ENCODE assay signal across 1 cellular context in the genomic region with DNA sequence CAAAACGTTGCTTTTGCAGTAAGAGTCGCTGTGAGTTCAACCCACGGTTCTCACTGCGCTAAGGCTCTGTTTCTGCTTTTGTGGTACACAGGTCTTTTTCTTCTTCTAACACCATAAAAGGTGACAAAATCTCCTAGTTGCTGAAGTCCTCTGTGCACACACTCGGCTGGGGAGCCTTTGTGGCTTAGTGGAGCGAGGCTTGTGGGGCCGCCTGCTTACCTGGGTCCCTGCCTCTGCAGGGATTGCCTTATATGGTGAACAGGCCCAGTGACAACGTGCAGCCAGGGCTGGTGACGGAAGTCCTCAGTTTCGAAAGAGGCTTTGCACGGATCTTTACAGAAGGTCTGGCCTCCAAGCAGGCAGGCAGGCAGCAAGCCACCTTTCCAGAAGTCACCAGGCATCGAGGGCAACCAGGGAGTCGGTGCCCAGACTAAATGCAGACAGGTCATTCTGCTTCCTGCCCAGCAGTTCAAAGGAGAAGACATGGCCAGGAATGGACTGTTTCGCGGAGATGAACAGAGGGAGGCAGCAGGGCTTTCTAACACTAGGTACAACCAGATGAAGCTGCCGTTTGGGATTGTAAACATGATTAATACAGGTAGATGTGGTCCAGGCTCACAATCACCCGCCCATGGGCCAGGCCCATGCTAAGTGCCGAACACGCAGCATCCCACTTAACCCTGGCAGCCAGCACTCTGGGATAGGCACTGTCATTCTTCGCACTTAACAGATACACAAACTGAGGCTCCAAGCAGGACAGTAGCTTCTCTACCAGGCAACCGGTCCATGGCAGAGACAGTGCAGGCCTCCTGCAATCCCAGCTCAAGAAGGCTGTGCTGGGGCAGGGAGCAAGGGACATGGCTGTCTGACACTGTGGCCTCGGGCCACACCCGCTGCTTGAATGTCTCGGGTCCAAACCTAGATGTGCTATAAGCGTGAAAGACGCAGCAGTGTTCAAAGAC.
TF ChIP-seq lines count a peak whose summit lies in the region.

No MANE protein-coding gene starts in this region.

TF ChIP-seq in HepG2, 621 proteins besides CTCF, POLR2A, EP300 and RAD21 (continued from another document and continues in another):
- TF ChIP-seq GTF3A (CRISPR knock-in tag; conservative IDR thresholded peaks at IDR 0.05), result no peak
- peak; percentile 53 for TF ChIP-seq CEBPG (CRISPR knock-in tag; IDR thresholded peaks at IDR 0.05)
- TF ChIP-seq TMF1 (CRISPR knock-in tag; IDR thresholded peaks at IDR 0.05; ENCODE audit: low read depth), result 0 out of 2 replicates have a peak, but pooled peaks have one; percentile 53
- TF ChIP-seq ZNF747 (CRISPR knock-in tag; IDR thresholded peaks at IDR 0.05; ENCODE audit: borderline replicate concordance), result peak; percentile 59; the same call in 1 of the 2 replicates
- peak; percentile 59 for TF ChIP-seq SAP130 (CRISPR knock-in tag; IDR thresholded peaks at IDR 0.05; ENCODE audit: low read depth)
- TF ChIP-seq, protein P1, sequence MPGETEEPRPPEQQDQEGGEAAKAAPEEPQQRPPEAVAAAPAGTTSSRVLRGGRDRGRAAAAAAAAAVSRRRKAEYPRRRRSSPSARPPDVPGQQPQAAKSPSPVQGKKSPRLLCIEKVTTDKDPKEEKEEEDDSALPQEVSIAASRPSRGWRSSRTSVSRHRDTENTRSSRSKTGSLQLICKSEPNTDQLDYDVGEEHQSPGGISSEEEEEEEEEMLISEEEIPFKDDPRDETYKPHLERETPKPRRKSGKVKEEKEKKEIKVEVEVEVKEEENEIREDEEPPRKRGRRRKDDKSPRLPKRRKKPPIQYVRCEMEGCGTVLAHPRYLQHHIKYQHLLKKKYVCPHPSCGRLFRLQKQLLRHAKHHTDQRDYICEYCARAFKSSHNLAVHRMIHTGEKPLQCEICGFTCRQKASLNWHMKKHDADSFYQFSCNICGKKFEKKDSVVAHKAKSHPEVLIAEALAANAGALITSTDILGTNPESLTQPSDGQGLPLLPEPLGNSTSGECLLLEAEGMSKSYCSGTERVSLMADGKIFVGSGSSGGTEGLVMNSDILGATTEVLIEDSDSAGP (CRISPR knock-in tag; IDR thresholded peaks at IDR 0.05; ENCODE audit: borderline replicate concordance), result peak; percentile 25; the same call in 1 of the 2 replicates
- TF ChIP-seq, protein P2, sequence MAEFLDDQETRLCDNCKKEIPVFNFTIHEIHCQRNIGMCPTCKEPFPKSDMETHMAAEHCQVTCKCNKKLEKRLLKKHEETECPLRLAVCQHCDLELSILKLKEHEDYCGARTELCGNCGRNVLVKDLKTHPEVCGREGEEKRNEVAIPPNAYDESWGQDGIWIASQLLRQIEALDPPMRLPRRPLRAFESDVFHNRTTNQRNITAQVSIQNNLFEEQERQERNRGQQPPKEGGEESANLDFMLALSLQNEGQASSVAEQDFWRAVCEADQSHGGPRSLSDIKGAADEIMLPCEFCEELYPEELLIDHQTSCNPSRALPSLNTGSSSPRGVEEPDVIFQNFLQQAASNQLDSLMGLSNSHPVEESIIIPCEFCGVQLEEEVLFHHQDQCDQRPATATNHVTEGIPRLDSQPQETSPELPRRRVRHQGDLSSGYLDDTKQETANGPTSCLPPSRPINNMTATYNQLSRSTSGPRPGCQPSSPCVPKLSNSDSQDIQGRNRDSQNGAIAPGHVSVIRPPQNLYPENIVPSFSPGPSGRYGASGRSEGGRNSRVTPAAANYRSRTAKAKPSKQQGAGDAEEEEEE (CRISPR knock-in tag; IDR thresholded peaks at IDR 0.05; ENCODE audit: borderline replicate concordance), result no peak
- 0 out of 2 replicates have a peak, but pooled peaks have one; percentile 39 for TF ChIP-seq ZNF331 (CRISPR knock-in tag; IDR thresholded peaks at IDR 0.05)
- no peak for TF ChIP-seq ZBTB21 (CRISPR knock-in tag; IDR thresholded peaks at IDR 0.05)
- TF ChIP-seq FOSL2 (CRISPR knock-in tag; IDR thresholded peaks at IDR 0.05), result 0 out of 2 replicates have a peak, but pooled peaks have one; percentile 6
- TF ChIP-seq, protein P3, sequence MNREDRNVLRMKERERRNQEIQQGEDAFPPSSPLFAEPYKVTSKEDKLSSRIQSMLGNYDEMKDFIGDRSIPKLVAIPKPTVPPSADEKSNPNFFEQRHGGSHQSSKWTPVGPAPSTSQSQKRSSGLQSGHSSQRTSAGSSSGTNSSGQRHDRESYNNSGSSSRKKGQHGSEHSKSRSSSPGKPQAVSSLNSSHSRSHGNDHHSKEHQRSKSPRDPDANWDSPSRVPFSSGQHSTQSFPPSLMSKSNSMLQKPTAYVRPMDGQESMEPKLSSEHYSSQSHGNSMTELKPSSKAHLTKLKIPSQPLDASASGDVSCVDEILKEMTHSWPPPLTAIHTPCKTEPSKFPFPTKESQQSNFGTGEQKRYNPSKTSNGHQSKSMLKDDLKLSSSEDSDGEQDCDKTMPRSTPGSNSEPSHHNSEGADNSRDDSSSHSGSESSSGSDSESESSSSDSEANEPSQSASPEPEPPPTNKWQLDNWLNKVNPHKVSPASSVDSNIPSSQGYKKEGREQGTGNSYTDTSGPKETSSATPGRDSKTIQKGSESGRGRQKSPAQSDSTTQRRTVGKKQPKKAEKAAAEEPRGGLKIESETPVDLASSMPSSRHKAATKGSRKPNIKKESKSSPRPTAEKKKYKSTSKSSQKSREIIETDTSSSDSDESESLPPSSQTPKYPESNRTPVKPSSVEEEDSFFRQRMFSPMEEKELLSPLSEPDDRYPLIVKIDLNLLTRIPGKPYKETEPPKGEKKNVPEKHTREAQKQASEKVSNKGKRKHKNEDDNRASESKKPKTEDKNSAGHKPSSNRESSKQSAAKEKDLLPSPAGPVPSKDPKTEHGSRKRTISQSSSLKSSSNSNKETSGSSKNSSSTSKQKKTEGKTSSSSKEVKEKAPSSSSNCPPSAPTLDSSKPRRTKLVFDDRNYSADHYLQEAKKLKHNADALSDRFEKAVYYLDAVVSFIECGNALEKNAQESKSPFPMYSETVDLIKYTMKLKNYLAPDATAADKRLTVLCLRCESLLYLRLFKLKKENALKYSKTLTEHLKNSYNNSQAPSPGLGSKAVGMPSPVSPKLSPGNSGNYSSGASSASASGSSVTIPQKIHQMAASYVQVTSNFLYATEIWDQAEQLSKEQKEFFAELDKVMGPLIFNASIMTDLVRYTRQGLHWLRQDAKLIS (CRISPR knock-in tag; IDR thresholded peaks at IDR 0.05), result no peak
- TF ChIP-seq ZNF672 (CRISPR knock-in tag; IDR thresholded peaks at IDR 0.05), result no peak
- TF ChIP-seq ISL2 (CRISPR knock-in tag; IDR thresholded peaks at IDR 0.05), result no peak
- no peak for TF ChIP-seq ZNF44 (CRISPR knock-in tag; IDR thresholded peaks at IDR 0.05)
- no peak for TF ChIP-seq ZNF557 (CRISPR knock-in tag; IDR thresholded peaks at IDR 0.05)
- peak; percentile 33; the same call in 1 of the 2 replicates for TF ChIP-seq ZNF724P (CRISPR knock-in tag; IDR thresholded peaks at IDR 0.05; ENCODE audit: borderline replicate concordance)
- TF ChIP-seq ATF1 (CRISPR knock-in tag; IDR thresholded peaks at IDR 0.05), result no peak
- TF ChIP-seq ZNF572 (CRISPR knock-in tag; IDR thresholded peaks at IDR 0.05), result peak; percentile 90; the same call in 1 of the 2 replicates
- TF ChIP-seq MEF2D (CRISPR knock-in tag; IDR thresholded peaks at IDR 0.05), result peak; percentile 54; the same call in 1 of the 2 replicates
- no peak for TF ChIP-seq ZNF180 (CRISPR knock-in tag; IDR thresholded peaks at IDR 0.05; ENCODE audit: borderline replicate concordance, low read depth)
- TF ChIP-seq KDM3A (CRISPR knock-in tag; IDR thresholded peaks at IDR 0.05; ENCODE audit: low read depth), result no peak
- TF ChIP-seq GZF1 (CRISPR knock-in tag; IDR thresholded peaks at IDR 0.05), result no peak; the same call in 1 of the 2 replicates
- peak; percentile 70 for TF ChIP-seq ZFP36 (IDR thresholded peaks at IDR 0.05; ENCODE audit: borderline replicate concordance, low read depth, low read length, partially characterized antibody)
- TF ChIP-seq, protein P4, sequence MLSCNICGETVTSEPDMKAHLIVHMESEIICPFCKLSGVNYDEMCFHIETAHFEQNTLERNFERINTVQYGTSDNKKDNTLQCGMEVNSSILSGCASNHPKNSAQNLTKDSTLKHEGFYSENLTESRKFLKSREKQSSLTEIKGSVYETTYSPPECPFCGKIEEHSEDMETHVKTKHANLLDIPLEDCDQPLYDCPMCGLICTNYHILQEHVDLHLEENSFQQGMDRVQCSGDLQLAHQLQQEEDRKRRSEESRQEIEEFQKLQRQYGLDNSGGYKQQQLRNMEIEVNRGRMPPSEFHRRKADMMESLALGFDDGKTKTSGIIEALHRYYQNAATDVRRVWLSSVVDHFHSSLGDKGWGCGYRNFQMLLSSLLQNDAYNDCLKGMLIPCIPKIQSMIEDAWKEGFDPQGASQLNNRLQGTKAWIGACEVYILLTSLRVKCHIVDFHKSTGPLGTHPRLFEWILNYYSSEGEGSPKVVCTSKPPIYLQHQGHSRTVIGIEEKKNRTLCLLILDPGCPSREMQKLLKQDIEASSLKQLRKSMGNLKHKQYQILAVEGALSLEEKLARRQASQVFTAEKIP (CRISPR knock-in tag; IDR thresholded peaks at IDR 0.05; ENCODE audit: borderline replicate concordance), result no peak
- TF ChIP-seq ZNF883 (CRISPR knock-in tag; IDR thresholded peaks at IDR 0.05; ENCODE audit: not compliant biosample characterization), result no peak
- TF ChIP-seq, protein P5, sequence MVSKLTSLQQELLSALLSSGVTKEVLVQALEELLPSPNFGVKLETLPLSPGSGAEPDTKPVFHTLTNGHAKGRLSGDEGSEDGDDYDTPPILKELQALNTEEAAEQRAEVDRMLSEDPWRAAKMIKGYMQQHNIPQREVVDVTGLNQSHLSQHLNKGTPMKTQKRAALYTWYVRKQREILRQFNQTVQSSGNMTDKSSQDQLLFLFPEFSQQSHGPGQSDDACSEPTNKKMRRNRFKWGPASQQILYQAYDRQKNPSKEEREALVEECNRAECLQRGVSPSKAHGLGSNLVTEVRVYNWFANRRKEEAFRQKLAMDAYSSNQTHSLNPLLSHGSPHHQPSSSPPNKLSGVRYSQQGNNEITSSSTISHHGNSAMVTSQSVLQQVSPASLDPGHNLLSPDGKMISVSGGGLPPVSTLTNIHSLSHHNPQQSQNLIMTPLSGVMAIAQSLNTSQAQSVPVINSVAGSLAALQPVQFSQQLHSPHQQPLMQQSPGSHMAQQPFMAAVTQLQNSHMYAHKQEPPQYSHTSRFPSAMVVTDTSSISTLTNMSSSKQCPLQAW (CRISPR knock-in tag; IDR thresholded peaks at IDR 0.05), result peak; percentile 82
- TF ChIP-seq, protein P6, sequence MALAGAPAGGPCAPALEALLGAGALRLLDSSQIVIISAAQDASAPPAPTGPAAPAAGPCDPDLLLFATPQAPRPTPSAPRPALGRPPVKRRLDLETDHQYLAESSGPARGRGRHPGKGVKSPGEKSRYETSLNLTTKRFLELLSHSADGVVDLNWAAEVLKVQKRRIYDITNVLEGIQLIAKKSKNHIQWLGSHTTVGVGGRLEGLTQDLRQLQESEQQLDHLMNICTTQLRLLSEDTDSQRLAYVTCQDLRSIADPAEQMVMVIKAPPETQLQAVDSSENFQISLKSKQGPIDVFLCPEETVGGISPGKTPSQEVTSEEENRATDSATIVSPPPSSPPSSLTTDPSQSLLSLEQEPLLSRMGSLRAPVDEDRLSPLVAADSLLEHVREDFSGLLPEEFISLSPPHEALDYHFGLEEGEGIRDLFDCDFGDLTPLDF (CRISPR knock-in tag; IDR thresholded peaks at IDR 0.05), result no peak
- TF ChIP-seq ZNF605 (CRISPR knock-in tag; IDR thresholded peaks at IDR 0.05), result 0 out of 2 replicates have a peak, but pooled peaks have one; percentile 56
- peak; percentile 48; the same call in 1 of the 2 replicates for TF ChIP-seq WIZ (CRISPR knock-in tag; IDR thresholded peaks at IDR 0.05)
- 0 out of 2 replicates have a peak, but pooled peaks have one; percentile 31 for TF ChIP-seq ZNF431 (CRISPR knock-in tag; IDR thresholded peaks at IDR 0.05; ENCODE audit: borderline replicate concordance, low read depth)
- peak; percentile 71 for TF ChIP-seq ELF3 (CRISPR knock-in tag; IDR thresholded peaks at IDR 0.05)
- TF ChIP-seq FOXA1 (IDR thresholded peaks at IDR 0.05), result no peak
- no peak for TF ChIP-seq FOXA1 (CRISPR knock-in tag; IDR thresholded peaks at IDR 0.05)
- TF ChIP-seq, protein P7, sequence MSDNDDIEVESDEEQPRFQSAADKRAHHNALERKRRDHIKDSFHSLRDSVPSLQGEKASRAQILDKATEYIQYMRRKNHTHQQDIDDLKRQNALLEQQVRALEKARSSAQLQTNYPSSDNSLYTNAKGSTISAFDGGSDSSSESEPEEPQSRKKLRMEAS (IDR thresholded peaks at IDR 0.05), result peak; percentile 66
- TF ChIP-seq, protein P8, sequence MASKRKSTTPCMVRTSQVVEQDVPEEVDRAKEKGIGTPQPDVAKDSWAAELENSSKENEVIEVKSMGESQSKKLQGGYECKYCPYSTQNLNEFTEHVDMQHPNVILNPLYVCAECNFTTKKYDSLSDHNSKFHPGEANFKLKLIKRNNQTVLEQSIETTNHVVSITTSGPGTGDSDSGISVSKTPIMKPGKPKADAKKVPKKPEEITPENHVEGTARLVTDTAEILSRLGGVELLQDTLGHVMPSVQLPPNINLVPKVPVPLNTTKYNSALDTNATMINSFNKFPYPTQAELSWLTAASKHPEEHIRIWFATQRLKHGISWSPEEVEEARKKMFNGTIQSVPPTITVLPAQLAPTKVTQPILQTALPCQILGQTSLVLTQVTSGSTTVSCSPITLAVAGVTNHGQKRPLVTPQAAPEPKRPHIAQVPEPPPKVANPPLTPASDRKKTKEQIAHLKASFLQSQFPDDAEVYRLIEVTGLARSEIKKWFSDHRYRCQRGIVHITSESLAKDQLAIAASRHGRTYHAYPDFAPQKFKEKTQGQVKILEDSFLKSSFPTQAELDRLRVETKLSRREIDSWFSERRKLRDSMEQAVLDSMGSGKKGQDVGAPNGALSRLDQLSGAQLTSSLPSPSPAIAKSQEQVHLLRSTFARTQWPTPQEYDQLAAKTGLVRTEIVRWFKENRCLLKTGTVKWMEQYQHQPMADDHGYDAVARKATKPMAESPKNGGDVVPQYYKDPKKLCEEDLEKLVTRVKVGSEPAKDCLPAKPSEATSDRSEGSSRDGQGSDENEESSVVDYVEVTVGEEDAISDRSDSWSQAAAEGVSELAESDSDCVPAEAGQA (IDR thresholded peaks at IDR 0.05; ENCODE audit: low read depth), result 0 out of 2 replicates have a peak, but pooled peaks have one; percentile 41
- TF ChIP-seq, protein P8 (CRISPR knock-in tag; IDR thresholded peaks at IDR 0.05; ENCODE audit: borderline replicate concordance), result no peak
- TF ChIP-seq GABPB1 (CRISPR knock-in tag; IDR thresholded peaks at IDR 0.05), result peak; percentile 58
- no peak for TF ChIP-seq ZNF432 (CRISPR knock-in tag; IDR thresholded peaks at IDR 0.05; ENCODE audit: borderline replicate concordance)
- no peak for TF ChIP-seq NFATC3 (CRISPR knock-in tag; IDR thresholded peaks at IDR 0.05)
- 0 out of 2 replicates have a peak, but pooled peaks have one; percentile 31 for TF ChIP-seq SMAD1 (CRISPR knock-in tag; IDR thresholded peaks at IDR 0.05; ENCODE audit: borderline replicate concordance, low read depth)
